ENCODE assay signal across 20 cellular contexts in the genomic region with DNA sequence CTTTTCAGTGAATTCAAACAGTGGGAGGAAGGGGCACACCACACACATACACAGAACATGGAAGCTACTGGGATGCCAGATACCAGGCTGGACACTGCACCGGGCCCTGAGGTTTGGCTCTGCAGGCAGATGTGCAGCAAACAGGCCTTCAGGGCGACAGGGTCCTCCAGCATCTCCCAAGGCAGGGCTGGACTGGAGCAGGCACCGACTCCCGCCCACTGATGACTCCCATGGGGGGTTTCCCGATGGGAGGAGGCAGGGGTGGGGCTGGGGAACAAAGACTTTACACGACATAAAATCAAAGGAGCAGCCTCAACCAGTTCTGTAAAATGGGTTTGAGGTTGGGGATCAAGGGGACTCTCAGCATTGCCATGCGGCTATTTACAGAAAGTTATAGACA.
DNase-seq lines count a peak whose midpoint lies in the region; ATAC-seq, FAIRE-seq and TF ChIP-seq lines count a peak whose summit lies in the region.
"Had no signal": no experiment of that assay in that cellular context is flagged by ENCODE, and none has a peak within 500 bp of the region (broad histone marks: within the 10 kb centered on the region; RNA-seq: fewer than 3 reads in every experiment).

No MANE protein-coding gene starts in this region.

- H3K79me1 ChIP-seq in IMR-90 (ENCODE audit: low read depth in 1 of 2, low read length in 2 of 2): peaks cover 0 to 18% of the 10 kb centered on the region in 2 experiments; a peak in 1 of 4 replicates

- H4K5ac ChIP-seq in IMR-90 (ENCODE audit: low read depth, low read length): no peak overlapping the region; the same call in 1 of the 2 replicates

- no peak overlapping the region for H2BK5ac ChIP-seq in IMR-90 (ENCODE audit: low read depth, low read length, poor library complexity, severe bottlenecking)

- TF ChIP-seq RAD21 in IMR-90 (IDR thresholded peaks at IDR 0.05; ENCODE audit: low read length): no peak

- WGBS in heart left ventricle, 4 donors: 61 to 79% (median 72%) methylated on average over 7 of the region's 7 CpGs
- 96% methylated on average over 3 of the region's 7 CpGs; no CpG with 5 or more reads in 1 of the 2 experiments for WGBS in IMR-90 (ENCODE audit: extremely low coverage in 2 of 2, insufficient read length in 1 of 2), 2 experiments

- no peak overlapping the region for H4K8ac ChIP-seq in IMR-90 (ENCODE audit: low read depth in 2 of 2, low read length in 2 of 2)

- peak overlapping the region; percentile 99 for H3K4ac ChIP-seq in IMR-90 (ENCODE audit: low read depth, low read length)

- H3K27ac ChIP-seq in heart left ventricle (peak overlapping the region in 7 of 12 donors; percentile 3 to 92 (median 72)), IMR-90 (ENCODE audit: insufficient read depth, low read length) (no peak overlapping the region), endothelial cell of umbilical vein (ENCODE audit: insufficient read depth, low read depth, low read length) (no peak overlapping the region), gastrocnemius medialis (peak overlapping the region; percentile 4 to 57 (median 37))
- H3K27ac ChIP-seq: lower lobe of right lung, vagina had no signal

- H4K20me1 ChIP-seq in IMR-90 (ENCODE audit: insufficient read depth, low read length): no peaks in the 10 kb centered on the region
- no peaks in the 10 kb centered on the region for H4K20me1 ChIP-seq in endothelial cell of umbilical vein (replicated peaks; ENCODE audit: control insufficient read depth, extremely low read depth, insufficient read depth, low read length)

- dilution Hi-C loops in IMR-90 (cut with HindIII; ENCODE audit: low sequenced_read_pairs, unreplicated experiment) (no loop called here), endothelial cell of umbilical vein (cut with MboI; ENCODE audit: extremely low pct_ligation_motif_present, low sequenced_read_pairs) (no loop called here)

- FAIRE-seq in endothelial cell of umbilical vein (lab: Jason Lieb, UNC): peak; percentile 37

- H3K14ac ChIP-seq in IMR-90 (replicated peaks; ENCODE audit: low read depth, low read length): no peak overlapping the region

- H3K4me3 ChIP-seq in heart left ventricle (no peak overlapping the region), IMR-90 (ENCODE audit: insufficient read depth, low read depth, low read length) (no peak overlapping the region), endothelial cell of umbilical vein (replicated peaks in 1 of 3; ENCODE audit: insufficient read depth in 1 of 3, low read depth in 1 of 3, low read length in 3 of 3) (no peak overlapping the region), gastrocnemius medialis (no peak overlapping the region)
- H3K4me3 ChIP-seq: lower lobe of right lung, vagina had no signal

- TF ChIP-seq POLR2A in heart left ventricle (IDR thresholded peaks at IDR 0.05) (no peak), IMR-90 (IDR thresholded peaks at IDR 0.05; ENCODE audit: low read depth, low read length) (no peak), endothelial cell of umbilical vein (IDR thresholded peaks at IDR 0.05; ENCODE audit: low read depth, low read length) (no peak), gastrocnemius medialis (IDR thresholded peaks at IDR 0.05) (no peak)

- H2BK120ac ChIP-seq in IMR-90 (ENCODE audit: low read depth, low read length): peak overlapping the region; percentile 83

- peak overlapping the region; percentile 44; the same call in 1 of the 2 replicates for H2AK5ac ChIP-seq in IMR-90 (ENCODE audit: low read depth, low read length)

- H3K18ac ChIP-seq in IMR-90 (ENCODE audit: low read depth, low read length): no peak overlapping the region

- intact Hi-C loops in heart left ventricle (cut with DNase I) (loop anchor here in 2 of 10 donors (10.0 kb wide), 2 partner anchors 87 to 247 kb away; partner anchors contain the start of genes PPP1R12B (in 2 of the 2) and UBE2T (in 2 of the 2)), Right ventricle myocardium inferior (cut with DNase I) (loop anchor here (10.0 kb wide), 1 partner anchor 247 kb away; the partner anchor contains the start of genes PPP1R12B and UBE2T), IMR-90 (cut with micrococcal nuclease) (no loop called here), endothelial cell of umbilical vein (cut with micrococcal nuclease) (no loop called here), gastrocnemius medialis (cut with DNase I; ENCODE audit: low total_unique reads) (loop anchor here (10.0 kb wide), 1 partner anchor 247 kb away; the partner anchor contains the start of genes PPP1R12B and UBE2T)

- peak in 1 of 5 donors; percentile 28 for DNase-seq in heart left ventricle
- DNase-seq in Right ventricle myocardium inferior (ENCODE audit: missing footprints): no peak
- no peak for DNase-seq in IMR-90
- DNase-seq in endothelial cell of umbilical vein (ENCODE audit: low read depth, low spot score): no peak
- DNase-seq in gastrocnemius medialis: no peak
- DNase-seq in NCI-H1930 (lab: John Stamatoyannopoulos, UW): no peak
- DNase-seq in GM13976 (ENCODE audit: low spot score): no peak
- DNase-seq: activated CD8-positive, alpha-beta memory T cell treated with anti-CD3 and anti-CD28 coated beads, Interleukin-2, amount 50 U/mL, for 4 hours; activated naive CD8-positive, alpha-beta T cell treated with anti-CD3 and anti-CD28 coated beads, Interleukin-2, amount 10 ng/mL, durations not matched to agents 7 days and 5 days; cerebellar nuclear complex; erythroblast; foreskin fibroblast; H9; hypothalamus; Karpas-422; lower lobe of right lung; NCI-H187; stimulated activated CD8-positive, alpha-beta memory T cell treated with anti-CD3 and anti-CD28 coated beads, Interleukin-4, amount 100 ng/mL, for 48 hours had no signal

- H3K9me3 ChIP-seq in heart left ventricle (no peaks in the 10 kb centered on the region), IMR-90 (ENCODE audit: control insufficient read depth, insufficient read depth, low read length) (no peaks in the 10 kb centered on the region), endothelial cell of umbilical vein (replicated peaks; ENCODE audit: control insufficient read depth, insufficient read depth, low read length) (no peaks in the 10 kb centered on the region), gastrocnemius medialis (no peaks in the 10 kb centered on the region)
- H3K9me3 ChIP-seq: lower lobe of right lung, vagina had no signal

- H3K36me3 ChIP-seq in heart left ventricle (peaks cover 0 to 13% (median 0%) of the 10 kb centered on the region in 9 donors), IMR-90 (ENCODE audit: control insufficient read depth, insufficient read depth, low read length) (no peaks in the 10 kb centered on the region), endothelial cell of umbilical vein (ENCODE audit: control insufficient read depth in 2 of 2, extremely low read depth in 1 of 2, insufficient read depth in 2 of 2, low read length in 2 of 2) (no peaks in the 10 kb centered on the region), gastrocnemius medialis (no peaks in the 10 kb centered on the region)
- H3K36me3 ChIP-seq: lower lobe of right lung, vagina had no signal

- ATAC-seq in heart left ventricle (no peak), Right ventricle myocardium inferior (no peak), IMR-90 (ENCODE audit: low read depth) (no peak), gastrocnemius medialis (no peak), GM18519 (IDR thresholded peaks at IDR 0.05; ENCODE audit: low FRiP score, unreplicated experiment) (no peak)
- ATAC-seq: lower lobe of right lung had no signal

- in situ Hi-C loops in IMR-90 (cut with MboI; ENCODE audit: low sequenced_read_pairs): no loop called here
- in situ Hi-C loops in gastrocnemius medialis (cut with MboI; ENCODE audit: low sequenced_read_pairs in 4 of 4): loop anchor here in 3 of 4 donors (10.0 to 25.0 kb wide), 2 partner anchors 87 to 255 kb away; partner anchors contain the start of genes PPP1R12B (in 2 of the 3) and UBE2T (in 2 of the 3)
- in situ Hi-C loops in GM13976 (cut with MboI; ENCODE audit: low sequenced_read_pairs, unreplicated experiment): no loop called here

- no peak overlapping the region for H3K23ac ChIP-seq in IMR-90 (ENCODE audit: low read depth, low read length)

- H3K56ac ChIP-seq in IMR-90 (ENCODE audit: extremely low read depth, insufficient read depth, low read length): no peak overlapping the region

- BruUV-seq in IMR-90 (replicated peaks; lab: Mats Ljungman, UMichigan) (no TSS peak), endothelial cell of umbilical vein (replicated peaks; lab: Mats Ljungman, UMichigan) (no TSS peak)

- peak overlapping the region; percentile 99 for H4K91ac ChIP-seq in IMR-90 (ENCODE audit: insufficient read depth, low read depth, low read length)

- H3K9me1 ChIP-seq in IMR-90 (ENCODE audit: insufficient read depth, low read length) (peaks cover 33% of the 10 kb centered on the region), endothelial cell of umbilical vein (replicated peaks; ENCODE audit: control insufficient read depth, extremely low read depth, insufficient read depth, low read length) (no peaks in the 10 kb centered on the region)

- H3K4me2 ChIP-seq in IMR-90 (ENCODE audit: low read depth, low read length) (no peak overlapping the region), endothelial cell of umbilical vein (ENCODE audit: insufficient read depth, low read length) (no peak overlapping the region)

- peak overlapping the region; percentile 97; the same call in 2 of the 3 replicates for H2BK15ac ChIP-seq in IMR-90 (ENCODE audit: low read depth, low read length)

- CTCF ChIA-PET in IMR-90 (lab: Yijun Ruan, JAX) (no interaction called here), endothelial cell of umbilical vein (lab: Charles Lee) (no interaction called here)

- H2AFZ ChIP-seq in IMR-90 (replicated peaks; ENCODE audit: low read length, poor library complexity): no peak overlapping the region
- no peak overlapping the region for H2AFZ ChIP-seq in endothelial cell of umbilical vein (ENCODE audit: low read depth, low read length)

- peak overlapping the region; percentile 11 for H2AK9ac ChIP-seq in IMR-90 (replicated peaks; ENCODE audit: low read depth, low read length, poor library complexity)

- no peak for TF ChIP-seq CTCF in heart left ventricle (IDR thresholded peaks at IDR 0.05)
- TF ChIP-seq CTCF in IMR-90 (conservative IDR thresholded peaks at IDR 0.05; ENCODE audit: low read depth, low read length): no peak
- no peak for TF ChIP-seq CTCF in endothelial cell of umbilical vein (IDR thresholded peaks at IDR 0.05; ENCODE audit: extremely low read depth in 1 of 2, insufficient read depth in 1 of 2, low read depth in 1 of 2, low read length in 2 of 2)
- TF ChIP-seq CTCF in gastrocnemius medialis (IDR thresholded peaks at IDR 0.05 in 4 of 5, conservative IDR thresholded peaks at IDR 0.05 in 1 of 5): no peak
- TF ChIP-seq CTCF in GM13976 (IDR thresholded peaks at IDR 0.05; ENCODE audit: borderline replicate concordance, control extremely low read depth, extremely low read depth, insufficient read depth, missing control alignments): no peak

- H3K79me2 ChIP-seq in endothelial cell of umbilical vein (ENCODE audit: control insufficient read depth, insufficient read depth, low read length): no peaks in the 10 kb centered on the region

- H3K9ac ChIP-seq in IMR-90 (ENCODE audit: low read depth, low read length): no peak overlapping the region
- H3K9ac ChIP-seq in endothelial cell of umbilical vein (replicated peaks; ENCODE audit: extremely low read depth, insufficient read depth, low read length): no peak overlapping the region

- H3K27me3 ChIP-seq in heart left ventricle (peaks cover 0 to 31% (median 0%) of the 10 kb centered on the region in 9 donors), IMR-90 (ENCODE audit: control insufficient read depth, insufficient read depth, low read length) (no peaks in the 10 kb centered on the region), endothelial cell of umbilical vein (ENCODE audit: control insufficient read depth in 2 of 2, insufficient read depth in 2 of 2, low read length in 2 of 2) (no peaks in the 10 kb centered on the region), gastrocnemius medialis (no peaks in the 10 kb centered on the region)
- H3K27me3 ChIP-seq: vagina had no signal

- POLR2A ChIA-PET in IMR-90 (lab: Charles Lee; ENCODE audit: unreplicated experiment) (no interaction called here), endothelial cell of umbilical vein (lab: Charles Lee) (no interaction called here)

- H3K4me1 ChIP-seq in heart left ventricle: peaks cover 9 to 72% (median 56%) of the 10 kb centered on the region in 12 donors
- peaks cover 30% of the 10 kb centered on the region for H3K4me1 ChIP-seq in IMR-90 (ENCODE audit: control insufficient read depth, insufficient read depth, low read length)
- peaks cover 37% of the 10 kb centered on the region for H3K4me1 ChIP-seq in endothelial cell of umbilical vein (ENCODE audit: control insufficient read depth, extremely low read depth, insufficient read depth, low read length)
- peaks cover 50 to 56% of the 10 kb centered on the region in 2 donors for H3K4me1 ChIP-seq in gastrocnemius medialis

- peak overlapping the region; percentile 40; the same call in 1 of the 2 replicates for H2BK20ac ChIP-seq in IMR-90 (ENCODE audit: low read depth, low read length)

Comparison
In these comparisons a context has a peak if more than half of its experiments do, and no peak if none do; other contexts are left out.
1. H3K27ac ChIP-seq: peak in heart left ventricle (7 of 12) and gastrocnemius medialis (4 of 4); none in IMR-90 (single experiment) and endothelial cell of umbilical vein (single experiment).
2. intact Hi-C loops: an anchor here in Right ventricle myocardium inferior (10.0 kb wide) and gastrocnemius medialis (10.0 kb wide); none called in IMR-90 and endothelial cell of umbilical vein.
3. in situ Hi-C loops: an anchor here in gastrocnemius medialis (10.0 to 25.0 kb wide); none called in IMR-90 and GM13976.